In the genomic region with DNA sequence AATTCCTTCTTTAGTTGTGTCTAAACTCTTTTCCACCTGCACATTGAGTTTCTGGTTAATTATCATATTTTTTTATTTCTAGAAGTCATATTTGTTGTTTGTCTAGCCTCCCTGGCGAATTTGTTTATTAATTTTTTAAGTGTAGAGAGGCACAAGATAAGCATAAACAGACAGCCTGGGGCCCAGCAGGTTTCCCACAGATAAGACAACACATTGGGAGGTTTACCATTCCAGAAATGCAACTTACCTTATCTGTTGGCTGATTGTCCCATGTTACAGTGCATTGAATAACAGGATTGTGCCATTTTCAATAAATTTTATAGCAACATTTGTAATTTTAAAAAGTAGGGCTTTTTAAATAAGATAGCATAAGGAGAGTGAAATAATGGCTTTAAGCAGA, we compare ENCODE assay signal across 30 cellular contexts. TPM values are rescaled to one million over a fixed set of nuclear protein-coding genes. Genes with fewer than 3 reads are reported as not detected.
"Had no signal": no experiment of that assay in that cellular context is flagged by ENCODE, and none has a peak within 500 bp of the region (broad histone marks: within the 10 kb centered on the region; RNA-seq: fewer than 3 reads in every experiment).

No MANE protein-coding gene starts in this region.

- H3K4me1 Mint-ChIP-seq: nephron progenitor cell; neural crest cell; stimulated activated naive B cell treated with anti-CD40 and anti-IgM and Interleukin-4, amounts not matched to agents 10 μg/mL and 1 μg/mL and 100 μg/mL, for 72 hours had no signal

- ATAC-seq: naive thymus-derived CD8-positive, alpha-beta T cell; natural killer cell treated with Interleukin-12 subunit alpha and Interleukin-12 subunit beta and Interleukin-15 and Interleukin-18, amount 100 ng/mL, for 72 hours; pancreas; psoas muscle; right cardiac atrium; right lobe of liver; stimulated activated effector memory CD8-positive, alpha-beta T cell treated with anti-CD3 and anti-CD28 coated beads, Interleukin-12 subunit alpha, Interleukin-12 subunit beta, amount 100 ng/mL, for 72 hours; stimulated activated naive B cell treated with anti-CD40 and anti-IgM and Interleukin-4, amounts not matched to agents 10 μg/mL and 1 μg/mL and 100 μg/mL, for 72 hours had no signal

- H3K4me3 ChIP-seq: pancreas, psoas muscle, right lobe of liver, sigmoid colon, stomach, thoracic aorta, thyroid gland, tibial nerve, upper lobe of left lung, vagina had no signal

- H3K9me3 ChIP-seq: neutrophil, pancreas, psoas muscle, right lobe of liver, sigmoid colon, stomach, thoracic aorta, thyroid gland, tibial nerve, upper lobe of left lung, vagina had no signal

- H3K27ac Mint-ChIP-seq: natural killer cell treated with Interleukin-12 subunit alpha and Interleukin-12 subunit beta and Interleukin-15 and Interleukin-18, amount 100 ng/mL, for 72 hours; nephron progenitor cell; progenitor cell of endocrine pancreas; stimulated activated effector memory CD8-positive, alpha-beta T cell treated with anti-CD3 and anti-CD28 coated beads, Interleukin-12 subunit alpha, Interleukin-12 subunit beta, amount 100 ng/mL, for 72 hours; stimulated activated naive B cell treated with anti-CD40 and anti-IgM and Interleukin-4, amounts not matched to agents 10 μg/mL and 1 μg/mL and 100 μg/mL, for 72 hours; stimulated activated naive CD8-positive, alpha-beta T cell treated with anti-CD3 and anti-CD28 coated beads, Interleukin-15, Interleukin-2, amounts not matched to agents 100 ng/mL and 50 ng/mL, for 24 hours had no signal

- H3K4me3 Mint-ChIP-seq: naive thymus-derived CD8-positive, alpha-beta T cell; natural killer cell treated with Interleukin-12 subunit alpha and Interleukin-12 subunit beta and Interleukin-15 and Interleukin-18, amount 100 ng/mL, for 72 hours; nephron progenitor cell; neural crest cell; stimulated activated effector memory CD8-positive, alpha-beta T cell treated with anti-CD3 and anti-CD28 coated beads, Interleukin-12 subunit alpha, Interleukin-12 subunit beta, amount 100 ng/mL, for 72 hours; stimulated activated naive B cell treated with anti-CD40 and anti-IgM and Interleukin-4, amounts not matched to agents 10 μg/mL and 1 μg/mL and 100 μg/mL, for 72 hours; stimulated activated naive CD8-positive, alpha-beta T cell treated with anti-CD3 and anti-CD28 coated beads, Interleukin-15, Interleukin-2, amounts not matched to agents 100 ng/mL and 50 ng/mL, for 24 hours had no signal

- DNase-seq: naive thymus-derived CD8-positive, alpha-beta T cell; nephron progenitor cell; nucleus accumbens; pancreas; posterior cingulate gyrus; psoas muscle; right cardiac atrium; right lobe of liver; sigmoid colon; small intestine; stimulated activated CD4-positive, alpha-beta T cell treated with anti-CD3 and anti-CD28 coated beads, Interleukin-15, amount 100 ng/mL, for 24 hours; stimulated activated CD4-positive, alpha-beta T cell treated with anti-CD3 and anti-CD28 coated beads, Interleukin-2, amount 100 ng/mL, for 24 hours; stimulated activated CD4-positive, alpha-beta T cell treated with anti-CD3 and anti-CD28 coated beads, Interleukin-2, amount 100 ng/mL, for 48 hours; stimulated activated CD4-positive, alpha-beta T cell treated with anti-CD3 and anti-CD28 coated beads, Interleukin-4, amount 100 ng/mL, for 24 hours; stimulated activated naive B cell treated with anti-CD40 and anti-IgM and Interleukin-4, amounts not matched to agents 10 μg/mL and 1 μg/mL and 100 μg/mL, for 72 hours; stimulated activated naive CD4-positive, alpha-beta T cell treated with Interleukin-2 at 50 U/mL for 16 hours; stomach; thyroid gland; trophoblast cell; upper lobe of left lung had no signal

- FAIRE-seq: pancreas, small intestine, urothelium cell line had no signal

- H3K27me3 Mint-ChIP-seq: naive thymus-derived CD8-positive, alpha-beta T cell; natural killer cell treated with Interleukin-12 subunit alpha and Interleukin-12 subunit beta and Interleukin-15 and Interleukin-18, amount 100 ng/mL, for 72 hours; progenitor cell of endocrine pancreas; stimulated activated naive B cell treated with anti-CD40 and anti-IgM and Interleukin-4, amounts not matched to agents 10 μg/mL and 1 μg/mL and 100 μg/mL, for 72 hours; stimulated activated naive CD8-positive, alpha-beta T cell treated with anti-CD3 and anti-CD28 coated beads, Interleukin-15, Interleukin-2, amounts not matched to agents 100 ng/mL and 50 ng/mL, for 24 hours had no signal

- H3K27me3 ChIP-seq: neutrophil, pancreas, right lobe of liver, sigmoid colon, stomach, thyroid gland, tibial nerve, upper lobe of left lung, vagina had no signal

- H3K27ac ChIP-seq: neutrophil, pancreas, psoas muscle, right lobe of liver, sigmoid colon, stomach, thoracic aorta, thyroid gland, tibial nerve, upper lobe of left lung, vagina had no signal

- H3K9me3 Mint-ChIP-seq: naive thymus-derived CD8-positive, alpha-beta T cell; natural killer cell treated with Interleukin-12 subunit alpha and Interleukin-12 subunit beta and Interleukin-15 and Interleukin-18, amount 100 ng/mL, for 72 hours; stimulated activated effector memory CD8-positive, alpha-beta T cell treated with anti-CD3 and anti-CD28 coated beads, Interleukin-12 subunit alpha, Interleukin-12 subunit beta, amount 100 ng/mL, for 72 hours; stimulated activated naive B cell treated with anti-CD40 and anti-IgM and Interleukin-4, amounts not matched to agents 10 μg/mL and 1 μg/mL and 100 μg/mL, for 72 hours; stimulated activated naive CD8-positive, alpha-beta T cell treated with anti-CD3 and anti-CD28 coated beads, Interleukin-15, Interleukin-2, amounts not matched to agents 100 ng/mL and 50 ng/mL, for 24 hours had no signal

RNA-seq across cellular contexts. Expression of a gene that starts 36.7 kb away (rescaled TPM):
- total RNA-seq: naive thymus-derived CD8-positive, alpha-beta T cell; natural killer cell treated with Interleukin-12 subunit alpha and Interleukin-12 subunit beta and Interleukin-15 and Interleukin-18, amount 100 ng/mL, for 72 hours had no signal
- polyA plus RNA-seq: naive thymus-derived CD8-positive, alpha-beta T cell had no signal
